Comparison of ENCODE assay signal across 13 cellular contexts in genomic region chr3:183224581-183224980, GRCh38. TPM values are rescaled to one million over a fixed set of nuclear protein-coding genes. Genes with fewer than 3 reads are reported as not detected.
DNase-seq lines count a peak whose midpoint lies in the region; ATAC-seq lines count a peak whose summit lies in the region.
"Had no signal": no experiment of that assay in that cellular context is flagged by ENCODE, and none has a peak within 500 bp of the region (broad histone marks: within the 10 kb centered on the region; RNA-seq: fewer than 3 reads in every experiment).

No MANE protein-coding gene starts in this region.

- H3K36me3 Mint-ChIP-seq in activated naive CD8-positive, alpha-beta T cell treated with anti-CD3 and anti-CD28 coated beads, Interleukin-2, amount 10 ng/mL, durations not matched to agents 7 days and 5 days, result peaks cover 8% of the 10 kb centered on the region

- H3K9me3 Mint-ChIP-seq in activated naive CD8-positive, alpha-beta T cell treated with anti-CD3 and anti-CD28 coated beads, Interleukin-2, amount 10 ng/mL, durations not matched to agents 7 days and 5 days, result no peaks in the 10 kb centered on the region
- H3K9me3 Mint-ChIP-seq: activated B cell treated with CpG ODN at 0.5 μM for 24 hours had no signal

- H3K27me3 Mint-ChIP-seq in activated naive CD8-positive, alpha-beta T cell treated with anti-CD3 and anti-CD28 coated beads, Interleukin-2, amount 10 ng/mL, durations not matched to agents 7 days and 5 days, result no peaks in the 10 kb centered on the region

- POLR2A ChIA-PET in activated naive CD8-positive, alpha-beta T cell treated with anti-CD3 and anti-CD28 coated beads, Interleukin-2, amount 10 ng/mL, durations not matched to agents 7 days and 5 days (lab: Charles Lee), result no interaction called here

- H3K27ac Mint-ChIP-seq in activated naive CD8-positive, alpha-beta T cell treated with anti-CD3 and anti-CD28 coated beads, Interleukin-2, amount 10 ng/mL, durations not matched to agents 7 days and 5 days, result peak overlapping the region; percentile 72
- H3K27ac Mint-ChIP-seq: activated B cell treated with CpG ODN at 0.5 μM for 24 hours had no signal

- peak; percentile 16 for DNase-seq in M059J (ENCODE audit: low read depth)
- DNase-seq in activated CD8-positive, alpha-beta memory T cell treated with anti-CD3 and anti-CD28 coated beads for 24 hours, result peak; percentile 65
- peak; percentile 41 for DNase-seq in activated naive CD8-positive, alpha-beta T cell treated with anti-CD3 and anti-CD28 coated beads, Interleukin-2, amount 10 ng/mL, durations not matched to agents 7 days and 5 days
- peak; percentile 16 to 24 for DNase-seq in stimulated activated CD4-positive, alpha-beta T cell treated with anti-CD3 and anti-CD28 coated beads, Interleukin-4, amount 100 ng/mL, for 48 hours (ENCODE audit: low read depth in 2 of 2)
- DNase-seq in COLO829 (ENCODE audit: low spot score), result no peak
- DNase-seq in dermis blood vessel endothelial cell, result no peak
- DNase-seq: activated B cell treated with CpG ODN at 0.5 μM for 24 hours, GDM1, NCI-H1048, NCI-H345, SK-N-SH had no signal

- H3K4me3 Mint-ChIP-seq in activated naive CD8-positive, alpha-beta T cell treated with anti-CD3 and anti-CD28 coated beads, Interleukin-2, amount 10 ng/mL, durations not matched to agents 7 days and 5 days, result peak overlapping the region; percentile 66
- H3K4me3 Mint-ChIP-seq: activated B cell treated with CpG ODN at 0.5 μM for 24 hours had no signal

- H3K4me1 Mint-ChIP-seq in activated naive CD8-positive, alpha-beta T cell treated with anti-CD3 and anti-CD28 coated beads, Interleukin-2, amount 10 ng/mL, durations not matched to agents 7 days and 5 days, result peaks cover 15% of the 10 kb centered on the region

- peak; percentile 97 for ATAC-seq in activated naive CD8-positive, alpha-beta T cell treated with anti-CD3 and anti-CD28 coated beads, Interleukin-2, amount 10 ng/mL, durations not matched to agents 7 days and 5 days (ENCODE audit: low read depth)
- no peak for ATAC-seq in HG03139 (IDR thresholded peaks at IDR 0.05; ENCODE audit: unreplicated experiment)
- ATAC-seq in HG02938 (IDR thresholded peaks at IDR 0.05; ENCODE audit: unreplicated experiment), result no peak

RNA-seq across cellular contexts. Expression of gene B3GNT5, which starts 28.5 kb away (rescaled TPM):
- total RNA-seq in M059J (2014; rRNA removed; shearing (Covaris generic)), result 3.5 and 4.1 TPM in 2 replicates
- under 1 TPM; 0.61 to 0.79 TPM for total RNA-seq in activated naive CD8-positive, alpha-beta T cell treated with anti-CD3 and anti-CD28 coated beads, Interleukin-2, amount 10 ng/mL, durations not matched to agents 7 days and 5 days
- 31.0 and 40.3 TPM in 2 replicates for total RNA-seq in dermis blood vessel endothelial cell

Comparison
In these comparisons a context has a peak if more than half of its experiments do, and no peak if none do; other contexts are left out.
1. DNase-seq: peak in M059J (single experiment), activated CD8-positive, alpha-beta memory T cell treated with anti-CD3 and anti-CD28 coated beads for 24 hours (single experiment), activated naive CD8-positive, alpha-beta T cell treated with anti-CD3 and anti-CD28 coated beads, Interleukin-2, amount 10 ng/mL, durations not matched to agents 7 days and 5 days (single experiment) and stimulated activated CD4-positive, alpha-beta T cell treated with anti-CD3 and anti-CD28 coated beads, Interleukin-4, amount 100 ng/mL, for 48 hours (2 of 2); none in COLO829 (single experiment) and dermis blood vessel endothelial cell (single experiment).